In genomic region chr1:227789042-227789880, GRCh38 we compare ENCODE assay signal across 8 cellular contexts. TPM values are rescaled to one million over a fixed set of nuclear protein-coding genes. Genes with fewer than 3 reads are reported as not detected.
A peak's percentile ranks its signal among the peaks of the same experiment; 100 is the strongest.
DNase-seq lines count a peak whose midpoint lies in the region; ATAC-seq and TF ChIP-seq lines count a peak whose summit lies in the region.

No MANE protein-coding gene starts in this region.

- H3K9me3 Mint-ChIP-seq in chondrocyte (ENCODE audit: low read depth) (no peaks in the 10 kb centered on the region), natural killer cell (no peaks in the 10 kb centered on the region)

- intact Hi-C loops in natural killer cell (cut with micrococcal nuclease) = no loop called here

- H3K4me1 Mint-ChIP-seq in chondrocyte (ENCODE audit: low read depth) = peaks cover 30% of the 10 kb centered on the region
- H3K4me1 Mint-ChIP-seq in natural killer cell = peaks cover 8 to 27% of the 10 kb centered on the region in 2 donors

- H3K36me3 ChIP-seq in Loucy (ENCODE audit: insufficient read depth, low read length) = no peaks in the 10 kb centered on the region

- no peaks in the 10 kb centered on the region for H4K20me1 ChIP-seq in Loucy (ENCODE audit: insufficient read depth, low read length, poor library complexity, severe bottlenecking)

- H3K27ac Mint-ChIP-seq in chondrocyte (ENCODE audit: unreplicated experiment) (no peak overlapping the region), natural killer cell (no peak overlapping the region)

- peak overlapping the region; percentile 70 for H3K4me3 Mint-ChIP-seq in chondrocyte (ENCODE audit: unreplicated experiment)
- peak overlapping the region; percentile 68 for H3K4me3 Mint-ChIP-seq in natural killer cell

- no peaks in the 10 kb centered on the region for H3K9me2 ChIP-seq in Loucy (replicated peaks; ENCODE audit: low read depth, low read length)

- TF ChIP-seq CTCF in C4-2B (conservative IDR thresholded peaks at IDR 0.05) (no peak), Loucy (conservative IDR thresholded peaks at IDR 0.05; ENCODE audit: low read length) (no peak), chondrocyte (IDR thresholded peaks at IDR 0.05) (peak; percentile 42), natural killer cell (IDR thresholded peaks at IDR 0.05) (no peak)

- H3K9ac ChIP-seq in Loucy (ENCODE audit: low read depth, low read length, poor library complexity, severe bottlenecking) = no peak overlapping the region

- no peaks in the 10 kb centered on the region for H3K36me3 Mint-ChIP-seq in chondrocyte (ENCODE audit: low read depth)
- no peaks in the 10 kb centered on the region for H3K36me3 Mint-ChIP-seq in natural killer cell

- H3K4me2 ChIP-seq in Loucy (ENCODE audit: low read depth, low read length, poor library complexity, severe bottlenecking) = peak overlapping the region; percentile 93

- ATAC-seq in natural killer cell = no peak
- no peak for ATAC-seq in GM18520 (IDR thresholded peaks at IDR 0.05; ENCODE audit: unreplicated experiment)
- no peak for ATAC-seq in HG03342 (IDR thresholded peaks at IDR 0.05; ENCODE audit: unreplicated experiment)

- no peak overlapping the region for H2AFZ ChIP-seq in Loucy (ENCODE audit: low read length)

- no peaks in the 10 kb centered on the region for H3K27me3 ChIP-seq in Loucy (ENCODE audit: insufficient read depth, low read length, poor library complexity, severe bottlenecking)

- peak overlapping the region; percentile 51; the same call in 1 of the 2 replicates for H3K27ac ChIP-seq in C4-2B

- H3F3A ChIP-seq in Loucy (ENCODE audit: low read depth) = no peaks in the 10 kb centered on the region

- peaks cover 12% of the 10 kb centered on the region for H3K4me1 ChIP-seq in Loucy (ENCODE audit: insufficient read depth, low read length, poor library complexity, severe bottlenecking)

- H3K27me3 Mint-ChIP-seq in chondrocyte (ENCODE audit: low read depth) (no peaks in the 10 kb centered on the region), natural killer cell (ENCODE audit: low read depth in 2 of 2) (peaks cover 29 to 32% of the 10 kb centered on the region in 2 donors)

- peak overlapping the region; percentile 74 for H3K4me3 ChIP-seq in Loucy (ENCODE audit: low read length, poor library complexity, severe bottlenecking)

- DNase-seq in chondrocyte (ENCODE audit: low spot score) (no peak), natural killer cell (no peak), kidney glomerular epithelial cell (lab: John Stamatoyannopoulos, UW) (no peak), NCI-H1694 treated with DMSO at 0.1 percent for 48 hours (lab: John Stamatoyannopoulos, UW) (no peak)

- H3K9me3 ChIP-seq in Loucy (ENCODE audit: insufficient read depth, low read depth, low read length) = no peaks in the 10 kb centered on the region

- H3K79me2 ChIP-seq in Loucy (ENCODE audit: insufficient read depth, low read length) = no peaks in the 10 kb centered on the region

RNA-seq across cellular contexts. Expression of gene PRSS38, which starts 26.2 kb away (rescaled TPM):
- total RNA-seq in chondrocyte (not detected in 3 replicates), natural killer cell (not detected)

RNA-seq across cellular contexts. Expression of gene SNAP47, which starts 54.0 kb away (rescaled TPM):
- total RNA-seq in chondrocyte (22.5 to 30.9 TPM (median 23.5 TPM) in 3 replicates), natural killer cell (10 to 100 TPM; 19.0 to 24.2 (median 23.1) TPM)

RNA-seq across cellular contexts. Expression of gene JMJD4, which starts 54.2 kb away (rescaled TPM):
- 15.0 to 24.2 TPM (median 17.8 TPM) in 3 replicates for total RNA-seq in chondrocyte
- 10 to 100 TPM in 2 of 3 donors, 1 to 10 TPM in 1; 8.8 to 12.4 (median 12.3) TPM for total RNA-seq in natural killer cell
